Comparison of ENCODE assay signal across 16 cellular contexts in the genomic region with DNA sequence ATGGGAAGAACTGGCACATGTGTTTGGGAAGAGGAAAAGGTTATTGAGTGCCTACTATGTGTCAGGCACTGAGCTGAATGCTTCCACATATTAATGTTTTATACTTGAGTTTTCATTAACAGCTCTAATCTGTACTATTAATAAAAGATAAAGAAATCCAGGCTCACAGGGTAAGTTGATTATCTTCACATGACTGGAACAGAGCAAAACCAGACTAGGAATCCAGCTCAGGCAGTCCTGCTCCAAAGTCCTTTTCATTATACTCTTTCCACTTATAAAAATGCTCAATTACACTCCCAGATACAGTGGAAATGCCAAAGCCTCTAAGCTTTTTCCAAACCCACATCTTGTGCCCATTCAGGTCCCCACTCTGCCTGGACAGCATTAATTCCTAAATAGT.
DNase-seq lines count a peak whose midpoint lies in the region; FAIRE-seq and TF ChIP-seq lines count a peak whose summit lies in the region.
"Had no signal": no experiment of that assay in that cellular context is flagged by ENCODE, and none has a peak within 500 bp of the region (broad histone marks: within the 10 kb centered on the region; RNA-seq: fewer than 3 reads in every experiment).

No MANE protein-coding gene starts in this region.

- H3K27ac Mint-ChIP-seq in astrocyte (ENCODE audit: unreplicated experiment) (peak overlapping the region; percentile 50), mesothelial cell of epicardium (peak overlapping the region; percentile 23)
- no peak overlapping the region for H3K27ac Mint-ChIP-seq in activated naive CD4-positive, alpha-beta T cell treated with anti-CD3 and anti-CD28 coated beads for 36 hours
- H3K27ac Mint-ChIP-seq: B cell had no signal

- H3K36me3 Mint-ChIP-seq in astrocyte (ENCODE audit: low read depth, unreplicated experiment), result peaks cover 2% of the 10 kb centered on the region
- no peaks in the 10 kb centered on the region for H3K36me3 Mint-ChIP-seq in mesothelial cell of epicardium
- H3K36me3 Mint-ChIP-seq in activated naive CD4-positive, alpha-beta T cell treated with anti-CD3 and anti-CD28 coated beads for 36 hours (ENCODE audit: low read depth), result peaks cover 3% of the 10 kb centered on the region

- H3K4me3 Mint-ChIP-seq in astrocyte (ENCODE audit: unreplicated experiment) (no peak overlapping the region), mesothelial cell of epicardium (no peak overlapping the region)
- no peak overlapping the region for H3K4me3 Mint-ChIP-seq in activated naive CD4-positive, alpha-beta T cell treated with anti-CD3 and anti-CD28 coated beads for 36 hours
- H3K4me3 Mint-ChIP-seq: B cell; CD4-positive, alpha-beta T cell had no signal

- no peak for TF ChIP-seq EP300 in stomach (IDR thresholded peaks at IDR 0.05)

- H3K4me1 Mint-ChIP-seq in astrocyte (ENCODE audit: low read depth, unreplicated experiment) (peaks cover 16% of the 10 kb centered on the region), mesothelial cell of epicardium (peaks cover 24% of the 10 kb centered on the region)
- H3K4me1 Mint-ChIP-seq in activated naive CD4-positive, alpha-beta T cell treated with anti-CD3 and anti-CD28 coated beads for 36 hours (ENCODE audit: low read depth), result peaks cover 47% of the 10 kb centered on the region
- H3K4me1 Mint-ChIP-seq: B cell had no signal

- no peaks in the 10 kb centered on the region for H3K27me3 Mint-ChIP-seq in astrocyte (ENCODE audit: low read depth, unreplicated experiment)
- H3K27me3 Mint-ChIP-seq in mesothelial cell of epicardium (ENCODE audit: low read depth), result no peaks in the 10 kb centered on the region
- no peaks in the 10 kb centered on the region for H3K27me3 Mint-ChIP-seq in activated naive CD4-positive, alpha-beta T cell treated with anti-CD3 and anti-CD28 coated beads for 36 hours (ENCODE audit: low read depth)
- H3K27me3 Mint-ChIP-seq: B cell; CD4-positive, alpha-beta T cell had no signal

- H3K36me3 ChIP-seq in astrocyte (ENCODE audit: insufficient read depth, low read length), result no peaks in the 10 kb centered on the region
- no peaks in the 10 kb centered on the region for H3K36me3 ChIP-seq in small intestine (ENCODE audit: control insufficient read depth in 2 of 2, insufficient read depth in 2 of 2, low read length in 2 of 2)
- H3K36me3 ChIP-seq in stomach, result no peaks in the 10 kb centered on the region

- peaks cover 5% of the 10 kb centered on the region for H3K79me2 ChIP-seq in astrocyte (ENCODE audit: insufficient read depth, low read length)

- intact Hi-C loops in stomach (cut with DNase I; ENCODE audit: low total_unique reads), result no loop called here
- intact Hi-C loops in activated naive CD4-positive, alpha-beta T cell treated with anti-CD3 and anti-CD28 coated beads for 36 hours (cut with micrococcal nuclease), result no loop called here

- DNase-seq in SK-N-DZ (ENCODE audit: low spot score), result peak; percentile 36
- DNase-seq in astrocyte (ENCODE audit: low read depth), result no peak
- DNase-seq in mesothelial cell of epicardium (ENCODE audit: low spot score in 2 of 2, unreplicated experiment in 2 of 2), result no peak
- peak; percentile 57 for DNase-seq in small intestine
- DNase-seq in HuH-7.5 (ENCODE audit: low spot score), result no peak
- DNase-seq in stomach, result no peak
- no peak for DNase-seq in activated naive CD4-positive, alpha-beta T cell treated with anti-CD3 and anti-CD28 coated beads for 36 hours
- no peak for DNase-seq in frontal cortex (ENCODE audit: low spot score in 2 of 2)
- DNase-seq: C1 segment of cervical spinal cord; Caco-2; CD4-positive, alpha-beta T cell; GM23248; HCEC 1CT had no signal

- H3K9me3 ChIP-seq in astrocyte (ENCODE audit: insufficient read depth, low read depth, low read length), result no peaks in the 10 kb centered on the region
- no peaks in the 10 kb centered on the region for H3K9me3 ChIP-seq in small intestine (ENCODE audit: control insufficient read depth, low read depth)
- H3K9me3 ChIP-seq in stomach, result no peaks in the 10 kb centered on the region
- H3K9me3 ChIP-seq: Caco-2 had no signal

- H3K27me3 ChIP-seq in astrocyte (ENCODE audit: insufficient read depth, low read length), result no peaks in the 10 kb centered on the region
- H3K27me3 ChIP-seq in small intestine (ENCODE audit: control insufficient read depth in 2 of 2, insufficient read depth in 2 of 2, low read length in 2 of 2), result no peaks in the 10 kb centered on the region
- H3K27me3 ChIP-seq in stomach, result no peaks in the 10 kb centered on the region

- TF ChIP-seq CTCF in astrocyte (IDR thresholded peaks at IDR 0.05; ENCODE audit: insufficient read depth, low read depth, low read length) (no peak), mesothelial cell of epicardium (IDR thresholded peaks at IDR 0.05; ENCODE audit: unreplicated experiment) (no peak), stomach (IDR thresholded peaks at IDR 0.05) (no peak)

- no peak overlapping the region for H3K4me2 ChIP-seq in astrocyte (ENCODE audit: low read length)

- no peak overlapping the region for H3K9ac ChIP-seq in astrocyte (ENCODE audit: low read length)
- H3K9ac ChIP-seq: GM23248 had no signal

- H4K20me1 ChIP-seq in astrocyte (ENCODE audit: insufficient read depth, low read length), result no peaks in the 10 kb centered on the region

- H3K9me3 Mint-ChIP-seq in astrocyte (ENCODE audit: unreplicated experiment) (no peaks in the 10 kb centered on the region), mesothelial cell of epicardium (no peaks in the 10 kb centered on the region)
- no peaks in the 10 kb centered on the region for H3K9me3 Mint-ChIP-seq in activated naive CD4-positive, alpha-beta T cell treated with anti-CD3 and anti-CD28 coated beads for 36 hours
- H3K9me3 Mint-ChIP-seq: CD4-positive, alpha-beta T cell had no signal

- H3K27ac ChIP-seq in astrocyte (ENCODE audit: low read depth, low read length) (no peak overlapping the region), small intestine (ENCODE audit: low read depth in 1 of 2, low read length in 1 of 2) (no peak overlapping the region), stomach (no peak overlapping the region)
- H3K27ac ChIP-seq: GM23248 had no signal

- H3K4me3 ChIP-seq in astrocyte (ENCODE audit: insufficient read depth, low read depth, low read length) (no peak overlapping the region), small intestine (ENCODE audit: low read depth in 1 of 2, low read length in 2 of 2) (no peak overlapping the region), stomach (no peak overlapping the region)
- H3K4me3 ChIP-seq: GM23248 had no signal

- H3K4me1 ChIP-seq in astrocyte (ENCODE audit: insufficient read depth, low read length) (no peaks in the 10 kb centered on the region), small intestine (ENCODE audit: control insufficient read depth in 2 of 2, insufficient read depth in 1 of 2, low read depth in 1 of 2, low read length in 1 of 2) (peaks cover 6 to 9% of the 10 kb centered on the region in 2 donors), stomach (peaks cover 0 to 31% (median 10%) of the 10 kb centered on the region in 4 donors)

- CTCF ChIA-PET in activated naive CD4-positive, alpha-beta T cell treated with anti-CD3 and anti-CD28 coated beads for 36 hours (lab: Charles Lee), result no interaction called here

- FAIRE-seq in astrocyte (lab: Jason Lieb, UNC), result no peak
- no peak for FAIRE-seq in small intestine (lab: Jason Lieb, UNC)
- FAIRE-seq in frontal cortex (lab: Jason Lieb, UNC), result no peak
- FAIRE-seq: G401.6, GM12891 had no signal

- no peak for TF ChIP-seq POLR2A in stomach (IDR thresholded peaks at IDR 0.05)

- H2AFZ ChIP-seq in astrocyte (ENCODE audit: low read depth, low read length), result no peak overlapping the region
- H2AFZ ChIP-seq: GM23248 had no signal

Comparison
In these comparisons a context has a peak if more than half of its experiments do, and no peak if none do; other contexts are left out.
1. DNase-seq: peak in SK-N-DZ (single experiment) and small intestine (single experiment); none in astrocyte (single experiment), mesothelial cell of epicardium (0 of 2), HuH-7.5 (single experiment), stomach (single experiment), activated naive CD4-positive, alpha-beta T cell treated with anti-CD3 and anti-CD28 coated beads for 36 hours (single experiment) and frontal cortex (0 of 2).